ENCODE assay signal across 28 cellular contexts in the genomic region with DNA sequence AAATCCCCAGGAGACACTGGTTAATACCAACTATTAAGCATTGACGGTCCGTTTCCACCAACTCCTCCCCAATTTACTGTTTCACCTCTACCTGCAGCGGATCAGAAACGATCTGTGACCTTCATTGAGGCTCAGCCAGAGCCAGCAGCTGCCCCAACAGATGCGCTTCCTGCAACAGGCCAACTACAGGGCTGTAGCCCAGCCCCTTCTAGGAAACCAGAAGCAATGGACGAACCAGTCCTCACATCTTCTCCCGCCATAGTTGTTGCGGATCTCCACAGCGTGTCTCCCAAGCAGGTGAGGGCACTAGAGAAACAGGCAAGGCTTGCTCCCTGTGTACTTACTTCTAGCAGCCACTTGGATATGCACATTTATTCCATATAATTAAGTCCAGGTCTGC.
"Had no signal": no experiment of that assay in that cellular context is flagged by ENCODE, and none has a peak within 500 bp of the region (broad histone marks: within the 10 kb centered on the region; RNA-seq: fewer than 3 reads in every experiment).

No MANE protein-coding gene starts in this region.

- H3K27ac Mint-ChIP-seq: activated CD4-positive, alpha-beta memory T cell treated with anti-CD3 and anti-CD28 coated beads, Interleukin-2, amount 10 ng/mL, durations not matched to agents 7 days and 5 days; activated CD4-positive, alpha-beta T cell treated with anti-CD3 and anti-CD28 coated beads, Interleukin-2, amount 10 ng/mL, durations not matched to agents 7 days and 5 days; activated naive CD4-positive, alpha-beta T cell treated with anti-CD3 and anti-CD28 coated beads, Interleukin-2, amount 10 ng/mL, durations not matched to agents 7 days and 5 days; activated naive CD4-positive, alpha-beta T cell treated with anti-CD3 and anti-CD28 coated beads, Interleukin-2, amount 50 U/mL, for 72 hours; activated naive CD8-positive, alpha-beta T cell treated with anti-CD3 and anti-CD28 coated beads, Interleukin-2, amount 10 ng/mL, durations not matched to agents 7 days and 5 days; activated T-cell treated with anti-CD3 and anti-CD28 coated beads, Interleukin-2, amount 50 U/mL, for 24 hours; activated T-cell treated with anti-CD3 and anti-CD28 coated beads, Interleukin-2, amount 50 U/mL, for 72 hours; brain had no signal

- H3K9me3 ChIP-seq: ascending aorta, breast epithelium, colonic mucosa, gastrocnemius medialis, heart left ventricle had no signal

- H3K27me3 ChIP-seq: ascending aorta, breast epithelium, colonic mucosa, gastrocnemius medialis, heart left ventricle had no signal

- H3K36me3 Mint-ChIP-seq: activated naive CD4-positive, alpha-beta T cell treated with anti-CD3 and anti-CD28 coated beads, Interleukin-2, amount 10 ng/mL, durations not matched to agents 7 days and 5 days; activated naive CD4-positive, alpha-beta T cell treated with anti-CD3 and anti-CD28 coated beads, Interleukin-2, amount 50 U/mL, for 72 hours; activated naive CD8-positive, alpha-beta T cell treated with anti-CD3 and anti-CD28 coated beads, Interleukin-2, amount 10 ng/mL, durations not matched to agents 7 days and 5 days; brain had no signal

- H3K27me3 Mint-ChIP-seq: activated T-cell treated with anti-CD3 and anti-CD28 coated beads, Interleukin-2, amount 50 U/mL, for 24 hours had no signal

- H3K4me3 ChIP-seq: ascending aorta, breast epithelium, cardiac muscle cell, colonic mucosa, gastrocnemius medialis, heart left ventricle had no signal

- H3K4me1 ChIP-seq: ascending aorta, breast epithelium, colonic mucosa, gastrocnemius medialis, heart left ventricle had no signal

- H3K27ac ChIP-seq: ascending aorta, breast epithelium, cardiac muscle cell, colonic mucosa, gastrocnemius medialis, heart left ventricle had no signal

- H3K36me3 ChIP-seq: ascending aorta, breast epithelium, cardiac muscle cell, colonic mucosa, gastrocnemius medialis, heart left ventricle had no signal

- H3K4me3 Mint-ChIP-seq: activated CD4-positive, alpha-beta memory T cell treated with anti-CD3 and anti-CD28 coated beads, Interleukin-2, amount 10 ng/mL, durations not matched to agents 7 days and 5 days; activated CD4-positive, alpha-beta T cell treated with anti-CD3 and anti-CD28 coated beads, Interleukin-2, amount 10 ng/mL, durations not matched to agents 7 days and 5 days; activated naive CD4-positive, alpha-beta T cell treated with anti-CD3 and anti-CD28 coated beads, Interleukin-2, amount 10 ng/mL, durations not matched to agents 7 days and 5 days; activated naive CD8-positive, alpha-beta T cell treated with anti-CD3 and anti-CD28 coated beads, Interleukin-2, amount 10 ng/mL, durations not matched to agents 7 days and 5 days; activated T-cell treated with anti-CD3 and anti-CD28 coated beads, Interleukin-2, amount 50 U/mL, for 24 hours; activated T-cell treated with anti-CD3 and anti-CD28 coated beads, Interleukin-2, amount 50 U/mL, for 72 hours; brain had no signal

- H3K4me1 Mint-ChIP-seq: activated naive CD4-positive, alpha-beta T cell treated with anti-CD3 and anti-CD28 coated beads, Interleukin-2, amount 10 ng/mL, durations not matched to agents 7 days and 5 days; brain had no signal

- H3K9me3 Mint-ChIP-seq: activated CD4-positive, alpha-beta memory T cell treated with anti-CD3 and anti-CD28 coated beads, Interleukin-2, amount 10 ng/mL, durations not matched to agents 7 days and 5 days; activated CD4-positive, alpha-beta T cell treated with anti-CD3 and anti-CD28 coated beads, Interleukin-2, amount 10 ng/mL, durations not matched to agents 7 days and 5 days; activated naive CD4-positive, alpha-beta T cell treated with anti-CD3 and anti-CD28 coated beads, Interleukin-2, amount 10 ng/mL, durations not matched to agents 7 days and 5 days; activated naive CD4-positive, alpha-beta T cell treated with anti-CD3 and anti-CD28 coated beads, Interleukin-2, amount 50 U/mL, for 72 hours; activated naive CD8-positive, alpha-beta T cell treated with anti-CD3 and anti-CD28 coated beads, Interleukin-2, amount 10 ng/mL, durations not matched to agents 7 days and 5 days; activated T-cell treated with anti-CD3 and anti-CD28 coated beads, Interleukin-2, amount 50 U/mL, for 24 hours; activated T-cell treated with anti-CD3 and anti-CD28 coated beads, Interleukin-2, amount 50 U/mL, for 72 hours; brain had no signal

- DNase-seq: activated CD4-positive, alpha-beta memory T cell treated with anti-CD3 and anti-CD28 coated beads, Interleukin-2, amount 10 ng/mL, durations not matched to agents 7 days and 5 days; activated CD4-positive, alpha-beta T cell treated with anti-CD3 and anti-CD28 coated beads for 1 hour; activated CD4-positive, alpha-beta T cell treated with anti-CD3 and anti-CD28 coated beads for 4 hours; activated CD4-positive, alpha-beta T cell treated with anti-CD3 and anti-CD28 coated beads, Interleukin-2, amount 10 ng/mL, durations not matched to agents 7 days and 5 days; activated CD4-positive, alpha-beta T cell treated with anti-CD3 and anti-CD28 coated beads, Interleukin-2, amount 50 U/mL, for 4 hours; activated CD8-positive, alpha-beta memory T cell treated with anti-CD3 and anti-CD28 coated beads, Interleukin-2, amount 50 U/mL, for 48 hours; activated gamma-delta T cell; activated naive CD4-positive, alpha-beta T cell; activated naive CD4-positive, alpha-beta T cell treated with anti-CD3 and anti-CD28 coated beads, Interleukin-2, amount 10 ng/mL, durations not matched to agents 7 days and 5 days; activated naive CD8-positive, alpha-beta T cell treated with anti-CD3 and anti-CD28 coated beads, Interleukin-2, amount 10 ng/mL, durations not matched to agents 7 days and 5 days; activated T-cell treated with anti-CD3 and anti-CD28 coated beads for 4 hours; activated T-cell treated with anti-CD3 and anti-CD28 coated beads, Interleukin-2, amount 50 U/mL, for 24 hours; activated T-cell treated with anti-CD3 and anti-CD28 coated beads, Interleukin-2, amount 50 U/mL, for 72 hours; central memory CD4-positive, alpha-beta T cell; cerebellar nuclear complex; colonic mucosa; effector CD8-positive, alpha-beta T cell; foreskin fibroblast; gastrocnemius medialis; glutamatergic neuron; heart left ventricle; T-helper 2 cell had no signal

- ATAC-seq: activated naive CD4-positive, alpha-beta T cell treated with anti-CD3 and anti-CD28 coated beads, Interleukin-2, amount 50 U/mL, for 72 hours; activated T-cell treated with anti-CD3 and anti-CD28 coated beads, Interleukin-2, amount 50 U/mL, for 72 hours; esophagus mucosa; gastrocnemius medialis; heart left ventricle had no signal
